10 cellular contexts compared by ENCODE assay signal in genomic region chr2:240205348-240205747, GRCh38.
DNase-seq lines count a peak whose midpoint lies in the region; ATAC-seq and TF ChIP-seq lines count a peak whose summit lies in the region.
"Had no signal": no experiment of that assay in that cellular context is flagged by ENCODE, and none has a peak within 500 bp of the region (broad histone marks: within the 10 kb centered on the region; RNA-seq: fewer than 3 reads in every experiment).

No MANE protein-coding gene starts in this region.

- CTCF ChIA-PET in activated CD8-positive, alpha-beta T cell treated with anti-CD3 and anti-CD28 coated beads for 36 hours (lab: Charles Lee), result interaction anchor here (1.5 kb wide), 1 partner anchor 61 kb away, joined by 4 read pairs; no protein-coding TSS in a partner anchor
- CTCF ChIA-PET in activated CD8-positive, alpha-beta T cell treated with anti-CD3 and anti-CD28 coated beads, Interleukin-2, amount 10 ng/mL, durations not matched to agents 7 days and 5 days (lab: Charles Lee), result interaction anchor here (1.2 kb wide), 1 partner anchor 183 kb away, joined by 3 read pairs; no protein-coding TSS in a partner anchor

- no peaks in the 10 kb centered on the region for H3K36me3 Mint-ChIP-seq in activated CD8-positive, alpha-beta T cell treated with anti-CD3 and anti-CD28 coated beads for 36 hours (ENCODE audit: low read depth)
- H3K36me3 Mint-ChIP-seq in activated CD8-positive, alpha-beta T cell treated with anti-CD3 and anti-CD28 coated beads, Interleukin-2, amount 10 ng/mL, durations not matched to agents 7 days and 5 days (ENCODE audit: low read depth), result no peaks in the 10 kb centered on the region
- no peaks in the 10 kb centered on the region for H3K36me3 Mint-ChIP-seq in activated T-cell treated with anti-CD3 and anti-CD28 coated beads, Interleukin-2, amount 50 U/mL, for 24 hours (ENCODE audit: low read depth)
- H3K36me3 Mint-ChIP-seq in stimulated activated memory B cell treated with anti-CD40 and anti-IgM and Interleukin-4, amounts not matched to agents 10 μg/mL and 1 μg/mL and 100 μg/mL, for 72 hours, result no peaks in the 10 kb centered on the region

- peaks cover 15% of the 10 kb centered on the region for H3K27me3 Mint-ChIP-seq in activated CD8-positive, alpha-beta T cell treated with anti-CD3 and anti-CD28 coated beads for 36 hours
- H3K27me3 Mint-ChIP-seq in activated CD8-positive, alpha-beta T cell treated with anti-CD3 and anti-CD28 coated beads, Interleukin-2, amount 10 ng/mL, durations not matched to agents 7 days and 5 days (ENCODE audit: low read depth), result peaks cover 9% of the 10 kb centered on the region
- H3K27me3 Mint-ChIP-seq in activated T-cell treated with anti-CD3 and anti-CD28 coated beads, Interleukin-2, amount 50 U/mL, for 24 hours, result peaks cover 58% of the 10 kb centered on the region
- H3K27me3 Mint-ChIP-seq in stimulated activated memory B cell treated with anti-CD40 and anti-IgM and Interleukin-4, amounts not matched to agents 10 μg/mL and 1 μg/mL and 100 μg/mL, for 72 hours, result peaks cover 37% of the 10 kb centered on the region

- H3K4me3 ChIP-seq in kidney epithelial cell (ENCODE audit: low read depth, low read length), result no peak overlapping the region

- peaks cover 2% of the 10 kb centered on the region for H3K9me3 Mint-ChIP-seq in activated CD8-positive, alpha-beta T cell treated with anti-CD3 and anti-CD28 coated beads for 36 hours
- H3K9me3 Mint-ChIP-seq in activated CD8-positive, alpha-beta T cell treated with anti-CD3 and anti-CD28 coated beads, Interleukin-2, amount 10 ng/mL, durations not matched to agents 7 days and 5 days (ENCODE audit: insufficient read depth), result peaks cover 8% of the 10 kb centered on the region
- peaks cover 3% of the 10 kb centered on the region for H3K9me3 Mint-ChIP-seq in activated T-cell treated with anti-CD3 and anti-CD28 coated beads, Interleukin-2, amount 50 U/mL, for 24 hours
- H3K9me3 Mint-ChIP-seq in stimulated activated memory B cell treated with anti-CD40 and anti-IgM and Interleukin-4, amounts not matched to agents 10 μg/mL and 1 μg/mL and 100 μg/mL, for 72 hours, result no peaks in the 10 kb centered on the region

- H3K4me1 Mint-ChIP-seq in activated CD8-positive, alpha-beta T cell treated with anti-CD3 and anti-CD28 coated beads for 36 hours (ENCODE audit: low read depth), result peaks cover 6% of the 10 kb centered on the region
- H3K4me1 Mint-ChIP-seq in activated CD8-positive, alpha-beta T cell treated with anti-CD3 and anti-CD28 coated beads, Interleukin-2, amount 10 ng/mL, durations not matched to agents 7 days and 5 days (ENCODE audit: low read depth), result no peaks in the 10 kb centered on the region
- H3K4me1 Mint-ChIP-seq in activated T-cell treated with anti-CD3 and anti-CD28 coated beads, Interleukin-2, amount 50 U/mL, for 24 hours (ENCODE audit: low read depth), result peaks cover 12% of the 10 kb centered on the region
- H3K4me1 Mint-ChIP-seq in stimulated activated memory B cell treated with anti-CD40 and anti-IgM and Interleukin-4, amounts not matched to agents 10 μg/mL and 1 μg/mL and 100 μg/mL, for 72 hours, result no peaks in the 10 kb centered on the region

- TF ChIP-seq CTCF in activated CD8-positive, alpha-beta T cell treated with anti-CD3 and anti-CD28 coated beads for 36 hours (IDR thresholded peaks at IDR 0.05), result no peak
- TF ChIP-seq CTCF in kidney epithelial cell (IDR thresholded peaks at IDR 0.05; ENCODE audit: insufficient read depth, low read length, poor library complexity, severe bottlenecking), result no peak

- ATAC-seq in activated CD8-positive, alpha-beta T cell treated with anti-CD3 and anti-CD28 coated beads for 36 hours, result peak; percentile 99
- ATAC-seq in activated CD8-positive, alpha-beta T cell treated with anti-CD3 and anti-CD28 coated beads, Interleukin-2, amount 10 ng/mL, durations not matched to agents 7 days and 5 days, result no peak
- ATAC-seq in stimulated activated memory B cell treated with anti-CD40 and anti-IgM and Interleukin-4, amounts not matched to agents 10 μg/mL and 1 μg/mL and 100 μg/mL, for 72 hours, result peak; percentile 62
- no peak for ATAC-seq in GM19455 (IDR thresholded peaks at IDR 0.05; ENCODE audit: unreplicated experiment)
- ATAC-seq in SK-N-SH treated with all-trans-retinoic acid at 6 μM for 48 hours, result no peak
- no peak for ATAC-seq in GM18858 (IDR thresholded peaks at IDR 0.05; ENCODE audit: unreplicated experiment)
- ATAC-seq: naive thymus-derived CD4-positive, alpha-beta T cell had no signal

- POLR2A ChIA-PET in activated CD8-positive, alpha-beta T cell treated with anti-CD3 and anti-CD28 coated beads for 36 hours (lab: Charles Lee), result no interaction called here
- POLR2A ChIA-PET in activated CD8-positive, alpha-beta T cell treated with anti-CD3 and anti-CD28 coated beads, Interleukin-2, amount 10 ng/mL, durations not matched to agents 7 days and 5 days (lab: Charles Lee), result no interaction called here

- no peaks in the 10 kb centered on the region for H3K36me3 ChIP-seq in kidney epithelial cell (ENCODE audit: control insufficient read depth, insufficient read depth, low read length)

- H3K27me3 ChIP-seq in kidney epithelial cell (ENCODE audit: control insufficient read depth, insufficient read depth, low read length), result peaks cover 15% of the 10 kb centered on the region

- intact Hi-C loops in activated CD8-positive, alpha-beta T cell treated with anti-CD3 and anti-CD28 coated beads for 36 hours (cut with micrococcal nuclease), result no loop called here

- DNase-seq in activated CD8-positive, alpha-beta T cell treated with anti-CD3 and anti-CD28 coated beads for 36 hours, result peak; percentile 83
- no peak for DNase-seq in activated CD8-positive, alpha-beta T cell treated with anti-CD3 and anti-CD28 coated beads, Interleukin-2, amount 10 ng/mL, durations not matched to agents 7 days and 5 days
- DNase-seq in activated T-cell treated with anti-CD3 and anti-CD28 coated beads, Interleukin-2, amount 50 U/mL, for 24 hours, result peak; percentile 69
- peak; percentile 85 for DNase-seq in kidney epithelial cell (ENCODE audit: low read depth)
- DNase-seq: NCI-H2081 had no signal

- H3K4me3 Mint-ChIP-seq in activated CD8-positive, alpha-beta T cell treated with anti-CD3 and anti-CD28 coated beads for 36 hours, result no peak overlapping the region
- H3K4me3 Mint-ChIP-seq in activated CD8-positive, alpha-beta T cell treated with anti-CD3 and anti-CD28 coated beads, Interleukin-2, amount 10 ng/mL, durations not matched to agents 7 days and 5 days, result no peak overlapping the region
- no peak overlapping the region for H3K4me3 Mint-ChIP-seq in activated T-cell treated with anti-CD3 and anti-CD28 coated beads, Interleukin-2, amount 50 U/mL, for 24 hours
- H3K4me3 Mint-ChIP-seq in stimulated activated memory B cell treated with anti-CD40 and anti-IgM and Interleukin-4, amounts not matched to agents 10 μg/mL and 1 μg/mL and 100 μg/mL, for 72 hours, result no peak overlapping the region
- H3K4me3 Mint-ChIP-seq: naive thymus-derived CD4-positive, alpha-beta T cell had no signal

- no peak overlapping the region for H3K27ac Mint-ChIP-seq in activated CD8-positive, alpha-beta T cell treated with anti-CD3 and anti-CD28 coated beads for 36 hours
- no peak overlapping the region for H3K27ac Mint-ChIP-seq in activated CD8-positive, alpha-beta T cell treated with anti-CD3 and anti-CD28 coated beads, Interleukin-2, amount 10 ng/mL, durations not matched to agents 7 days and 5 days
- no peak overlapping the region for H3K27ac Mint-ChIP-seq in activated T-cell treated with anti-CD3 and anti-CD28 coated beads, Interleukin-2, amount 50 U/mL, for 24 hours
- no peak overlapping the region for H3K27ac Mint-ChIP-seq in stimulated activated memory B cell treated with anti-CD40 and anti-IgM and Interleukin-4, amounts not matched to agents 10 μg/mL and 1 μg/mL and 100 μg/mL, for 72 hours
- H3K27ac Mint-ChIP-seq: naive thymus-derived CD4-positive, alpha-beta T cell had no signal

TF ChIP-seq in SK-N-SH treated with all-trans-retinoic acid at 6 μM for 48 hours, 23 proteins besides CTCF, POLR2A, EP300 and RAD21 (continues in another document):
- TF ChIP-seq, protein P1, sequence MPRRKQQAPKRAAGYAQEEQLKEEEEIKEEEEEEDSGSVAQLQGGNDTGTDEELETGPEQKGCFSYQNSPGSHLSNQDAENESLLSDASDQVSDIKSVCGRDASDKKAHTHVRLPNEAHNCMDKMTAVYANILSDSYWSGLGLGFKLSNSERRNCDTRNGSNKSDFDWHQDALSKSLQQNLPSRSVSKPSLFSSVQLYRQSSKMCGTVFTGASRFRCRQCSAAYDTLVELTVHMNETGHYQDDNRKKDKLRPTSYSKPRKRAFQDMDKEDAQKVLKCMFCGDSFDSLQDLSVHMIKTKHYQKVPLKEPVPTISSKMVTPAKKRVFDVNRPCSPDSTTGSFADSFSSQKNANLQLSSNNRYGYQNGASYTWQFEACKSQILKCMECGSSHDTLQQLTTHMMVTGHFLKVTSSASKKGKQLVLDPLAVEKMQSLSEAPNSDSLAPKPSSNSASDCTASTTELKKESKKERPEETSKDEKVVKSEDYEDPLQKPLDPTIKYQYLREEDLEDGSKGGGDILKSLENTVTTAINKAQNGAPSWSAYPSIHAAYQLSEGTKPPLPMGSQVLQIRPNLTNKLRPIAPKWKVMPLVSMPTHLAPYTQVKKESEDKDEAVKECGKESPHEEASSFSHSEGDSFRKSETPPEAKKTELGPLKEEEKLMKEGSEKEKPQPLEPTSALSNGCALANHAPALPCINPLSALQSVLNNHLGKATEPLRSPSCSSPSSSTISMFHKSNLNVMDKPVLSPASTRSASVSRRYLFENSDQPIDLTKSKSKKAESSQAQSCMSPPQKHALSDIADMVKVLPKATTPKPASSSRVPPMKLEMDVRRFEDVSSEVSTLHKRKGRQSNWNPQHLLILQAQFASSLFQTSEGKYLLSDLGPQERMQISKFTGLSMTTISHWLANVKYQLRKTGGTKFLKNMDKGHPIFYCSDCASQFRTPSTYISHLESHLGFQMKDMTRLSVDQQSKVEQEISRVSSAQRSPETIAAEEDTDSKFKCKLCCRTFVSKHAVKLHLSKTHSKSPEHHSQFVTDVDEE (CRISPR knock-in tag; IDR thresholded peaks at IDR 0.05), result no peak
- no peak for TF ChIP-seq BACH2 (CRISPR knock-in tag; IDR thresholded peaks at IDR 0.05; ENCODE audit: borderline replicate concordance)
- TF ChIP-seq TCF4 (CRISPR knock-in tag; IDR thresholded peaks at IDR 0.05; ENCODE audit: borderline replicate concordance), result no peak
- no peak for TF ChIP-seq OSR1 (CRISPR knock-in tag; IDR thresholded peaks at IDR 0.05)
- no peak for TF ChIP-seq ARNTL (CRISPR knock-in tag; IDR thresholded peaks at IDR 0.05; ENCODE audit: borderline replicate concordance, low read depth)

Comparison
In these comparisons a context has a peak if more than half of its experiments do, and no peak if none do; other contexts are left out.
1. ATAC-seq: peak in activated CD8-positive, alpha-beta T cell treated with anti-CD3 and anti-CD28 coated beads for 36 hours (single experiment) and stimulated activated memory B cell treated with anti-CD40 and anti-IgM and Interleukin-4, amounts not matched to agents 10 μg/mL and 1 μg/mL and 100 μg/mL, for 72 hours (single experiment); none in activated CD8-positive, alpha-beta T cell treated with anti-CD3 and anti-CD28 coated beads, Interleukin-2, amount 10 ng/mL, durations not matched to agents 7 days and 5 days (single experiment), GM19455 (single experiment), SK-N-SH treated with all-trans-retinoic acid at 6 μM for 48 hours (single experiment) and GM18858 (single experiment).